ENCODE assay signal across 1 cellular context in genomic region chr12:30088259-30088995, GRCh38.
TF ChIP-seq lines count a peak whose summit lies in the region.

No MANE protein-coding gene starts in this region.

TF ChIP-seq in SK-N-SH, 30 proteins besides CTCF, POLR2A, EP300 and RAD21 (continued from another document):
- no peak for TF ChIP-seq EZH2phosphoT487 (IDR thresholded peaks at IDR 0.05; ENCODE audit: borderline replicate concordance, low read depth)
- TF ChIP-seq ZBTB33 (IDR thresholded peaks at IDR 0.05; ENCODE audit: borderline replicate concordance, low read depth) = no peak
- no peak for TF ChIP-seq SIN3A (IDR thresholded peaks at IDR 0.05; ENCODE audit: borderline replicate concordance, low read depth, low read length)
